31 cellular contexts compared by ENCODE assay signal in the genomic region with DNA sequence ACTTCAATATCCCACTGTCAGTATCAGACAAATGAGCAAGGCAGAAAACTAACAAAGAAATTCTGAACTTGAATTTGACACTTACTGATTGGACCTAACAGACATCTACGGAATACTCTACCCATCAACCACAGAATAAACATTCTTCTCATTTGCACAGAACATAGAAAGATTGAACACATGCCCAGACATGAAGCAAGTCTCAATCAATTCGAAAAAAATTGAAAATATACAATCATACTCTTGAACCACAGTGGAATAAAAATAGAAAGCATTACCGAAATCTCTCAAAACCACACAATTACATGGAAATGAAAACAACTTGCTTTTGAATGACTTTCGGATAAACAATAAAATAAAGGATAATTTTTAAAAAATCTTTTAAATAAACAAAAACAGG.
"Had no signal": no experiment of that assay in that cellular context is flagged by ENCODE, and none has a peak within 500 bp of the region (broad histone marks: within the 10 kb centered on the region; RNA-seq: fewer than 3 reads in every experiment).

No MANE protein-coding gene starts in this region.

- H3K4me1 ChIP-seq: left lung, lower lobe of right lung, neural progenitor cell, prostate gland, stomach, testis, transverse colon, upper lobe of left lung, vagina had no signal

- H3K4me2 ChIP-seq: neural progenitor cell had no signal

- H3K36me3 ChIP-seq: left lung, lower lobe of right lung, neural progenitor cell, neutrophil, ovary, prostate gland, thyroid gland, transverse colon, upper lobe of left lung, vagina had no signal

- H3K9ac ChIP-seq: neural progenitor cell had no signal

- ATAC-seq: left colon; left lung; lower lobe of right lung; natural killer cell; right cardiac atrium; sciatic nerve; stimulated activated naive B cell treated with anti-CD40 and anti-IgM and Interleukin-4, amounts not matched to agents 10 μg/mL and 1 μg/mL and 100 μg/mL, for 72 hours; stimulated activated naive CD8-positive, alpha-beta T cell treated with anti-CD3 and anti-CD28 coated beads, Interleukin-15, Interleukin-2, amounts not matched to agents 100 U/mL and 50 U/mL, for 24 hours had no signal

- H3K27ac Mint-ChIP-seq: mesothelial cell of epicardium; naive B cell; natural killer cell; nephron progenitor cell; neural progenitor cell; stimulated activated naive B cell treated with anti-CD40 and anti-IgM and Interleukin-4, amounts not matched to agents 10 μg/mL and 1 μg/mL and 100 μg/mL, for 72 hours had no signal

- H2AFZ ChIP-seq: neural progenitor cell had no signal

- H3K4me1 Mint-ChIP-seq: naive B cell; natural killer cell; nephron progenitor cell; neural progenitor cell; stimulated activated naive B cell treated with anti-CD40 and anti-IgM and Interleukin-4, amounts not matched to agents 10 μg/mL and 1 μg/mL and 100 μg/mL, for 72 hours had no signal

- DNase-seq: hippocampal formation; kidney; left colon; left lung; lower lobe of right lung; mesendoderm; naive B cell; natural killer cell; nephron progenitor cell; occipital lobe; ovary; retina; right cardiac atrium; stimulated activated CD4-positive, alpha-beta T cell treated with anti-CD3 and anti-CD28 coated beads, Interleukin-12 subunit alpha, Interleukin-12 subunit beta, amount 100 ng/mL, for 4 hours; stimulated activated CD4-positive, alpha-beta T cell treated with anti-CD3 and anti-CD28 coated beads, Interleukin-15, amount 100 ng/mL, for 24 hours; stimulated activated CD4-positive, alpha-beta T cell treated with anti-CD3 and anti-CD28 coated beads, Interleukin-2, amount 100 ng/mL, for 24 hours; stimulated activated CD4-positive, alpha-beta T cell treated with anti-CD3 and anti-CD28 coated beads, Interleukin-4, amount 100 ng/mL, for 1 hour; stimulated activated naive B cell treated with anti-CD40 and anti-IgM and Interleukin-4, amounts not matched to agents 10 μg/mL and 1 μg/mL and 100 μg/mL, for 72 hours; stimulated activated naive CD8-positive, alpha-beta T cell treated with anti-CD3 and anti-CD28 coated beads, Interleukin-15, Interleukin-2, amounts not matched to agents 100 U/mL and 50 U/mL, for 24 hours; stomach; testis; thyroid gland; transverse colon; upper lobe of left lung had no signal

- H3K4me3 Mint-ChIP-seq: mesothelial cell of epicardium; naive B cell; natural killer cell; nephron progenitor cell; neural progenitor cell; stimulated activated naive B cell treated with anti-CD40 and anti-IgM and Interleukin-4, amounts not matched to agents 10 μg/mL and 1 μg/mL and 100 μg/mL, for 72 hours had no signal

- H3K27ac ChIP-seq: left lung, lower lobe of right lung, neural progenitor cell, neutrophil, ovary, prostate gland, skin epidermis, stomach, testis, thyroid gland, transverse colon, upper lobe of left lung, vagina had no signal

- H3K9me3 ChIP-seq: neutrophil, prostate gland, testis, thyroid gland had no signal

- H3K27me3 ChIP-seq: left lung, neural progenitor cell, neutrophil, ovary, stomach, testis, thyroid gland, transverse colon, upper lobe of left lung, vagina had no signal

- H3K4me3 ChIP-seq: left lung, lower lobe of right lung, neural progenitor cell, ovary, prostate gland, skin epidermis, stomach, testis, thyroid gland, transverse colon, upper lobe of left lung, vagina had no signal
